8 cellular contexts compared by ENCODE assay signal in the genomic region with DNA sequence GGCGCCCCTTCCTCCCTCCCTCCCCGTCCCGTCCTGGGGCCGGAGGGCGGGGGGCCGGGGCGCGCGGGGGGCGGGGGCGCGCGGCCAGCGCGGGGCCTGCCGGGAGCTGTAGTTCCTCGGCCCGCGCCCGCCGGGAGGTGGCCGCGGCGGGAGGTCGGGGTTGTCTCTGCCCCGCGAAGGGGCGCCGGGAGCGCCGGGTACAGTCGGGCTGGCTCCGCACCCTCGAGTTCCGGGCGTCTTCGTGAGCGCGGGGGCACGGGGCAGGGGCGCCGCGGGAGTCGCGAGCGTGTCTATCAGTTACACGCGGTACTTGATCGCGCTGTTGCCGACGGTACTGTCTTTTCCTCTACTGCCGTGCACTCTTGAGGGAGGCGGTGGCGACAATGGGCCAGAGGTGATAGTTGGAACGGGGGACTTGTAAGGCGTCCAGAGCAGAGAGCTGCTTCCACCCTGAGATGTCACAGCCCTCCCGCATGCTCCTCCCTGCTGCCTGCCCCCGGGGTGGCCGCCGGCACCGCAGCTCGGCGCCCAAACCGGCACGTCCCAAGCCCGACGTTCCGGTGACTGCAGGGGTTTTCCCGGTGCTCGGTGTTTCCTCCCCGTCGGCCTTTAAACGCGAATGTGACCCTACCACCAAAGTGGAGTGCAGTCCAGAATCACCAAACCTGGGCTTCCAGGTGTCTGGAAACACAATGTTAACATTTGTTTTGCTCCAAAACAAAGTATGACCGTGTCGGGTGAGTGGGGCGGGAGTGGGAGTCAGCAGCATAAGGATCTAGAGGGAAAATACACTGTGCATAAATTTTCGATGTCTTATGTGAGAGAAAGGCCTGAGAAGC. TPM values are rescaled to one million over a fixed set of nuclear protein-coding genes. Genes with fewer than 3 reads are reported as not detected.
DNase-seq lines count a peak whose midpoint lies in the region; FAIRE-seq and TF ChIP-seq lines count a peak whose summit lies in the region.

A gene (minus strand): TSS at position 48 of the 839 bp plus-strand sequence. CDS start 8,309 bp downstream, outside the sequence.

- WGBS in small intestine, 3 donors = 1% methylated on average over 61 to 79 of the region's 79 CpGs

- intact Hi-C loops in breast epithelium (cut with DNase I; ENCODE audit: low total_unique reads) = loop anchor here (2.0 kb wide), 1 partner anchor 78 kb away; no protein-coding TSS in a partner anchor

- no peak; the same call in 1 of the 2 replicates for TF ChIP-seq POLR2A in GM12892 (IDR thresholded peaks at IDR 0.05; ENCODE audit: low read depth, low read length)
- peak; percentile 19 for TF ChIP-seq POLR2A in breast epithelium (IDR thresholded peaks at IDR 0.05)

- FAIRE-seq in GM12892 (lab: Jason Lieb, UNC) (peak; percentile 93), small intestine (lab: Jason Lieb, UNC) (no peak)

- TF ChIP-seq CTCF in breast epithelium (IDR thresholded peaks at IDR 0.05) = peak in 1 of 3 donors; percentile 9

- H3K27ac ChIP-seq in breast epithelium (peak within 1 kb of the TSS; percentile 89 to 91), small intestine (ENCODE audit: low read depth in 1 of 2, low read length in 1 of 2) (peak within 1 kb of the TSS; percentile 75 to 93)

- H3K9me3 ChIP-seq in MG63 (no peaks in the 10 kb centered on the region), breast epithelium (no peaks in the 10 kb centered on the region), small intestine (ENCODE audit: control insufficient read depth, low read depth) (no peaks in the 10 kb centered on the region)

- peaks cover 7% of the 10 kb centered on the region for H3K36me3 ChIP-seq in MG63
- no peaks in the 10 kb centered on the region for H3K36me3 ChIP-seq in breast epithelium
- no peaks in the 10 kb centered on the region for H3K36me3 ChIP-seq in small intestine (ENCODE audit: control insufficient read depth in 2 of 2, insufficient read depth in 2 of 2, low read length in 2 of 2)

- H3K4me3 ChIP-seq in MG63 (peak within 1 kb of the TSS; percentile 73), breast epithelium (peak within 1 kb of the TSS; percentile 77 to 94 (median 93)), small intestine (ENCODE audit: low read depth in 1 of 2, low read length in 2 of 2) (peak within 1 kb of the TSS; percentile 65 to 73)

- no peaks in the 10 kb centered on the region for H3K4me1 ChIP-seq in breast epithelium
- peaks cover 3 to 5% of the 10 kb centered on the region in 2 donors for H3K4me1 ChIP-seq in small intestine (ENCODE audit: control insufficient read depth in 2 of 2, insufficient read depth in 1 of 2, low read depth in 1 of 2, low read length in 1 of 2)

- no peaks in the 10 kb centered on the region for H3K27me3 ChIP-seq in MG63
- no peaks in the 10 kb centered on the region for H3K27me3 ChIP-seq in breast epithelium
- no peaks in the 10 kb centered on the region for H3K27me3 ChIP-seq in small intestine (ENCODE audit: control insufficient read depth in 2 of 2, insufficient read depth in 2 of 2, low read length in 2 of 2)

- DNase-seq in GM12892 (ENCODE audit: insufficient read length) (peak; percentile 63), HCEC 1CT (peak; percentile 44), MG63 (peak; percentile 82), UCSD-AML1 (lab: John Stamatoyannopoulos, UW; ENCODE audit: unreplicated experiment) (peak; percentile 84), breast epithelium (ENCODE audit: low spot score in 2 of 2) (peak in 1 of 2 donors; percentile 64), iPS-NIHi7 (ENCODE audit: extremely low spot score) (peak; percentile 84), small intestine (peak; percentile 65), T1000 (lab: John Stamatoyannopoulos, UW) (no peak)

RNA-seq across cellular contexts. Expression of the gene that starts here (rescaled TPM):
- polyA plus RNA-seq in GM12892 (2012; ENCODE audit: missing spikeins) = 46.3 TPM
- 27.8 and 52.4 TPM in 2 replicates for total RNA-seq in MG63 (2014; rRNA removed; shearing (Covaris generic); ENCODE audit: low replicate concordance)
- 10 to 100 TPM; 46.5 to 57.4 (median 56.2) TPM for total RNA-seq in breast epithelium
- polyA plus RNA-seq in small intestine = 1 to 10 TPM; 4.3 to 7.9 (median 5.1) TPM
